Comparison of ENCODE assay signal across 10 cellular contexts in the genomic region with DNA sequence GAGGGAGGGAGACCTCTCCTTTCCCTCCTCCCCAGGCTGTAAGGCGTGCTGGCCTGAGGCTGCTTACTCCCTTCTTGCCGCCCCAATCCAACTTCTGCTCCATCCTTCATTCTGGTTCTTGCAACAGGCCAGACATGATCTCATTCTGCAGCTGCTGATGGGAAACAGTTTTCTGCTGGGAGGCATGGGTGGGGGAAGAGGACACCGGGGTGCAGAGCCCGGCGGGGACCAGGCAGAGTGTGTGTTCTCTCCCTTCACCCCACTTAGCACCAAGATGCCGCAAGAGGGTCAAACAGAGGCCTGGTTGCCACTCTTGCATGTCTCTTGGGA. TPM values are rescaled to one million over a fixed set of nuclear protein-coding genes. Genes with fewer than 3 reads are reported as not detected.
DNase-seq lines count a peak whose midpoint lies in the region; TF ChIP-seq lines count a peak whose summit lies in the region.
"Had no signal": no experiment of that assay in that cellular context is flagged by ENCODE, and none has a peak within 500 bp of the region (broad histone marks: within the 10 kb centered on the region; RNA-seq: fewer than 3 reads in every experiment).

No MANE protein-coding gene starts in this region.

- no peaks in the 10 kb centered on the region for H3K36me3 Mint-ChIP-seq in activated naive CD4-positive, alpha-beta T cell treated with anti-CD3 and anti-CD28 coated beads, Interleukin-2, amount 10 ng/mL, durations not matched to agents 7 days and 5 days

- peak overlapping the region; percentile 92 for H3K4me3 ChIP-seq in WERI-Rb-1 (ENCODE audit: low read depth, low read length)
- H3K4me3 ChIP-seq in hepatocyte = no peak overlapping the region
- peak overlapping the region in 3 of 4 donors; percentile 56 to 76 (median 71) for H3K4me3 ChIP-seq in stomach

- no peaks in the 10 kb centered on the region for H3K9me2 ChIP-seq in hepatocyte (replicated peaks; ENCODE audit: insufficient read depth)

- H2AFZ ChIP-seq in hepatocyte = no peak overlapping the region

- no peak for DNase-seq in activated naive CD4-positive, alpha-beta T cell treated with anti-CD3 and anti-CD28 coated beads, Interleukin-2, amount 10 ng/mL, durations not matched to agents 7 days and 5 days
- DNase-seq in activated naive CD4-positive, alpha-beta T cell treated with anti-CD3 and anti-CD28 coated beads, Interleukin-2, amount 50 U/mL, for 16 hours = no peak
- DNase-seq in WERI-Rb-1 (no peak), hepatocyte (ENCODE audit: low spot score) (no peak), stomach (no peak), C1 segment of cervical spinal cord (lab: John Stamatoyannopoulos, UW) (no peak), NCI-H2107 treated with DMSO at 0.1 percent for 48 hours (lab: John Stamatoyannopoulos, UW; ENCODE audit: unreplicated experiment) (no peak)
- no peak for DNase-seq in activated effector memory CD4-positive, alpha-beta T cell treated with anti-CD3 and anti-CD28 coated beads, Interleukin-2, amount 50 U/mL, for 16 hours

- peaks cover 13% of the 10 kb centered on the region for H4K20me1 ChIP-seq in hepatocyte (ENCODE audit: insufficient read depth, poor library complexity, severe bottlenecking)

- H3K36me3 ChIP-seq in WERI-Rb-1 (peaks cover 8% of the 10 kb centered on the region), hepatocyte (replicated peaks; ENCODE audit: insufficient read depth, low read depth) (no peaks in the 10 kb centered on the region), stomach (no peaks in the 10 kb centered on the region)
- H3K36me3 ChIP-seq: neutrophil had no signal

- H3K4me1 ChIP-seq in hepatocyte (ENCODE audit: insufficient read depth) = peaks cover 23% of the 10 kb centered on the region
- H3K4me1 ChIP-seq in stomach = peaks cover 28 to 43% (median 38%) of the 10 kb centered on the region in 4 donors

- peak overlapping the region; percentile 89 for H3K4me2 ChIP-seq in hepatocyte

- H3K4me1 Mint-ChIP-seq in activated naive CD4-positive, alpha-beta T cell treated with anti-CD3 and anti-CD28 coated beads, Interleukin-2, amount 10 ng/mL, durations not matched to agents 7 days and 5 days = peaks cover 29% of the 10 kb centered on the region

- no peaks in the 10 kb centered on the region for H3K9me3 Mint-ChIP-seq in activated naive CD4-positive, alpha-beta T cell treated with anti-CD3 and anti-CD28 coated beads, Interleukin-2, amount 10 ng/mL, durations not matched to agents 7 days and 5 days

- peak overlapping the region; percentile 68 for H3K4me3 Mint-ChIP-seq in activated naive CD4-positive, alpha-beta T cell treated with anti-CD3 and anti-CD28 coated beads, Interleukin-2, amount 10 ng/mL, durations not matched to agents 7 days and 5 days

- H3K27ac Mint-ChIP-seq in activated naive CD4-positive, alpha-beta T cell treated with anti-CD3 and anti-CD28 coated beads, Interleukin-2, amount 10 ng/mL, durations not matched to agents 7 days and 5 days = no peak overlapping the region

- peaks cover 8% of the 10 kb centered on the region for H3K79me2 ChIP-seq in hepatocyte

- H3K27me3 ChIP-seq in WERI-Rb-1 (ENCODE audit: insufficient read depth, low read depth, severe bottlenecking) = no peaks in the 10 kb centered on the region
- H3K27me3 ChIP-seq in hepatocyte = peaks cover 7% of the 10 kb centered on the region
- H3K27me3 ChIP-seq in stomach = peaks cover 0 to 25% (median 5%) of the 10 kb centered on the region in 3 donors

- intact Hi-C loops in stomach (cut with DNase I; ENCODE audit: low total_unique reads) = no loop called here

- TF ChIP-seq POLR2A in stomach (IDR thresholded peaks at IDR 0.05) = no peak

- 97% methylated on average over 6 of the region's 6 CpGs for WGBS in hepatocyte (ENCODE audit: low lambda C conversion rate, missing lambda C conversion rate)
- 80 to 96% (median 90%) methylated on average over 6 of the region's 6 CpGs for WGBS in stomach, 5 donors

- no peak for TF ChIP-seq EP300 in stomach (IDR thresholded peaks at IDR 0.05)

- peak overlapping the region; percentile 82; the same call in 1 of the 2 replicates for H3K27ac ChIP-seq in WERI-Rb-1
- no peak overlapping the region for H3K27ac ChIP-seq in hepatocyte
- no peak overlapping the region for H3K27ac ChIP-seq in stomach
- H3K27ac ChIP-seq: neutrophil had no signal

- no peaks in the 10 kb centered on the region for H3K9me3 ChIP-seq in WERI-Rb-1 (ENCODE audit: severe bottlenecking)
- no peaks in the 10 kb centered on the region for H3K9me3 ChIP-seq in hepatocyte (ENCODE audit: low read depth)
- H3K9me3 ChIP-seq in stomach = no peaks in the 10 kb centered on the region
- H3K9me3 ChIP-seq: neutrophil had no signal

- CTCF ChIA-PET in activated naive CD4-positive, alpha-beta T cell treated with anti-CD3 and anti-CD28 coated beads, Interleukin-2, amount 10 ng/mL, durations not matched to agents 7 days and 5 days (lab: Charles Lee) = no interaction called here

- H3K27me3 Mint-ChIP-seq in activated naive CD4-positive, alpha-beta T cell treated with anti-CD3 and anti-CD28 coated beads, Interleukin-2, amount 10 ng/mL, durations not matched to agents 7 days and 5 days = peaks cover 5% of the 10 kb centered on the region

- TF ChIP-seq CTCF in WERI-Rb-1 (IDR thresholded peaks at IDR 0.05; ENCODE audit: low read depth, low read length) (no peak), hepatocyte (IDR thresholded peaks at IDR 0.05; ENCODE audit: poor library complexity) (no peak), stomach (IDR thresholded peaks at IDR 0.05) (no peak)

RNA-seq across cellular contexts. Expression of gene SARM1, which starts 1.4 kb away (rescaled TPM):
- total RNA-seq in hepatocyte = 12.8 and 19.5 TPM in 2 replicates
- 11.0 and 14.5 TPM in 2 replicates for polyA plus RNA-seq in hepatocyte
- total RNA-seq in stomach = 10 to 100 TPM; 11.0 to 58.3 (median 15.2) TPM
- polyA plus RNA-seq in stomach = 1 to 10 TPM; 4.6 to 6.9 (median 5.2) TPM

RNA-seq across cellular contexts. Expression of gene VTN, which starts 2.8 kb away (rescaled TPM):
- total RNA-seq in hepatocyte (1,128 and 1,263 TPM in 2 replicates), stomach (1 to 10 TPM in 1 of 5 donors, under 1 TPM in 1, not detected in 3; 0.72 to 2.9 TPM)
- polyA plus RNA-seq in hepatocyte (613 and 763 TPM in 2 replicates), stomach (1 to 10 TPM in 2 of 3 donors, under 1 TPM in 1; 0.90 to 2.3 (median 1.1) TPM)

RNA-seq across cellular contexts. Expression of gene SEBOX, which starts 7.9 kb away (rescaled TPM):
- total RNA-seq in hepatocyte (not detected in 2 replicates), stomach (not detected)
- polyA plus RNA-seq in hepatocyte (not detected in 2 replicates), stomach (not detected)
- total RNA-seq: activated CD8-positive, alpha-beta memory T cell treated with anti-CD3 and anti-CD28 coated beads for 36 hours had no signal

RNA-seq across cellular contexts. Expression of gene POLDIP2, which starts 15.6 kb away (rescaled TPM):
- total RNA-seq in hepatocyte = 81.6 and 82.9 TPM in 2 replicates
- 118 and 122 TPM in 2 replicates for polyA plus RNA-seq in hepatocyte
- 100 to 1,000 TPM in 1 of 5 donors, 10 to 100 TPM in 4; 41.9 to 118 (median 57.6) TPM for total RNA-seq in stomach
- polyA plus RNA-seq in stomach = 10 to 100 TPM; 44.2 to 69.2 (median 63.8) TPM

RNA-seq across cellular contexts. Expression of gene SLC46A1, which starts 33.1 kb away (rescaled TPM):
- total RNA-seq in hepatocyte (41.9 and 54.5 TPM in 2 replicates), stomach (10 to 100 TPM in 2 of 5 donors, 1 to 10 TPM in 2, under 1 TPM in 1; 0.87 to 31.5 (median 7.5) TPM)
- polyA plus RNA-seq in hepatocyte (34.8 and 43.1 TPM in 2 replicates), stomach (1 to 10 TPM in 2 of 3 donors, under 1 TPM in 1; 0.61 to 2.7 (median 2.5) TPM)

Comparison
In these comparisons a context has a peak if more than half of its experiments do, and no peak if none do; other contexts are left out.
1. RNA of gene VTN, which starts 2.8 kb away (total RNA-seq): 1,128 to 1,263 TPM in hepatocyte; 0.72 to 2.9 TPM in stomach; every median in the first group is over 100 times any median in the second.